Comparison of ENCODE assay signal across 24 cellular contexts in the genomic region with DNA sequence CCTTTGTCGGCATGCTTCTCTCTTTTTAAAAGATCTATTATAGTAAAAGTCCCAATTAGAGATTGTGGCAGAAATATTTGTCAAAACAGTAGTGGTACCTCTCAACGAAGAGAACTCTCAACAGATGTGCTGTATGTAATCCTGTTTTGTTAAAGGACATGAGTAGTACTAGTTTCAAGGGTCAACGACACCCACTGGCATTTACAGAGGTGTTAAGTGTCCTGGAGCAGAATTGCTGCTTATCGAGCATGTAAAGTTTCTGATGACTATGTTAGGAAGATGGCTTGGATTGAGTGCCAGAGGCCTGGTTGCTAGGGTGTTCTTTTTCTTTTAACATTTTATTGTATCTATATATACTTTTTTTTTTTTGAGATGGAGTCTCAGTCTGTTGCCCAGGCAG. TPM values are rescaled to one million over a fixed set of nuclear protein-coding genes. Genes with fewer than 3 reads are reported as not detected.
A peak's percentile ranks its signal among the peaks of the same experiment; 100 is the strongest.
DNase-seq lines count a peak whose midpoint lies in the region; ATAC-seq, FAIRE-seq and TF ChIP-seq lines count a peak whose summit lies in the region.
"Had no signal": no experiment of that assay in that cellular context is flagged by ENCODE, and none has a peak within 500 bp of the region (broad histone marks: within the 10 kb centered on the region; RNA-seq: fewer than 3 reads in every experiment).

No MANE protein-coding gene starts in this region.

- peak overlapping the region in 1 of 2 donors; percentile 46 for H3K9ac ChIP-seq in kidney (ENCODE audit: low read length in 2 of 2)
- H3K9ac ChIP-seq: BLaER1 treated with 17β-estradiol and CSF1 and Interleukin-3, amounts not matched to agents 10 nM and 100 nM had no signal

- H3K9me3 ChIP-seq in HEK293 (ENCODE audit: control insufficient read depth, insufficient read depth, low read depth, low read length) (no peaks in the 10 kb centered on the region), left ventricle myocardium inferior (replicated peaks) (no peaks in the 10 kb centered on the region), kidney (ENCODE audit: control insufficient read depth in 1 of 2, low read length in 2 of 2) (no peaks in the 10 kb centered on the region)
- H3K9me3 ChIP-seq: BE2C; BLaER1 treated with 17β-estradiol and CSF1 and Interleukin-3, amounts not matched to agents 10 nM and 100 nM; HAP-1 had no signal

- FAIRE-seq in kidney (lab: Jason Lieb, UNC): no peak
- FAIRE-seq: A204.1, D721Med, G401.6, GM12892, H54 had no signal

- POLR2A ChIA-PET in HEK293 (lab: Yijun Ruan, JAX): interaction anchor here (0.6 to 1.1 kb wide), 2 partner anchors 71 to 150 kb away, joined by 3 to 7 read pairs; a partner anchor contains a TSS
- POLR2A ChIA-PET in activated CD4-positive, alpha-beta memory T cell treated with anti-CD3 and anti-CD28 coated beads, Interleukin-2, amount 10 ng/mL, durations not matched to agents 7 days and 5 days (lab: Charles Lee): no interaction called here

- H3K4me3 ChIP-seq in HEK293 (ENCODE audit: low read depth, low read length) (no peak overlapping the region), left ventricle myocardium inferior (no peak overlapping the region), kidney (ENCODE audit: low read length in 2 of 2) (no peak overlapping the region)
- H3K4me3 ChIP-seq: BLaER1 treated with 17β-estradiol and CSF1 and Interleukin-3, amounts not matched to agents 10 nM and 100 nM; HAP-1 had no signal

- no peak overlapping the region for H3K27ac Mint-ChIP-seq in activated CD4-positive, alpha-beta memory T cell treated with anti-CD3 and anti-CD28 coated beads, Interleukin-2, amount 10 ng/mL, durations not matched to agents 7 days and 5 days
- H3K27ac Mint-ChIP-seq: CD4-positive, alpha-beta T cell had no signal

- intact Hi-C loops in left ventricle myocardium inferior (cut with micrococcal nuclease): no loop called here
- intact Hi-C loops in kidney (cut with DNase I): no loop called here

- no peak for ATAC-seq in HG03342 (IDR thresholded peaks at IDR 0.05; ENCODE audit: unreplicated experiment)

- H3K9me3 Mint-ChIP-seq in activated CD4-positive, alpha-beta memory T cell treated with anti-CD3 and anti-CD28 coated beads, Interleukin-2, amount 10 ng/mL, durations not matched to agents 7 days and 5 days: no peaks in the 10 kb centered on the region
- H3K9me3 Mint-ChIP-seq: CD4-positive, alpha-beta T cell; CD8-positive, alpha-beta memory T cell had no signal

- H3K27ac ChIP-seq in HEK293 (ENCODE audit: extremely low read depth, low read depth, low read length): no peak overlapping the region
- H3K27ac ChIP-seq in left ventricle myocardium inferior (replicated peaks): peak overlapping the region; percentile 33
- peak overlapping the region; percentile 59 to 75 for H3K27ac ChIP-seq in kidney (ENCODE audit: low read depth in 2 of 2, low read length in 2 of 2)
- H3K27ac ChIP-seq: BLaER1 treated with 17β-estradiol and CSF1 and Interleukin-3, amounts not matched to agents 10 nM and 100 nM had no signal

- CTCF ChIA-PET in HEK293 (lab: Yijun Ruan, JAX): interaction anchor here (2.6 kb wide), 1 partner anchor 147 kb away, joined by 5 read pairs; no protein-coding TSS in a partner anchor
- CTCF ChIA-PET in activated CD4-positive, alpha-beta memory T cell treated with anti-CD3 and anti-CD28 coated beads, Interleukin-2, amount 10 ng/mL, durations not matched to agents 7 days and 5 days (lab: Charles Lee): no interaction called here

- H3K4me3 Mint-ChIP-seq in activated CD4-positive, alpha-beta memory T cell treated with anti-CD3 and anti-CD28 coated beads, Interleukin-2, amount 10 ng/mL, durations not matched to agents 7 days and 5 days: no peak overlapping the region
- H3K4me3 Mint-ChIP-seq: CD14-positive monocyte; CD4-positive, alpha-beta T cell; CD8-positive, alpha-beta memory T cell had no signal

- TF ChIP-seq CTCF in HEK293 (tag by site-specific recombination; IDR thresholded peaks at IDR 0.05) (no peak), left ventricle myocardium inferior (IDR thresholded peaks at IDR 0.05; ENCODE audit: borderline replicate concordance) (no peak), kidney (IDR thresholded peaks at IDR 0.05; ENCODE audit: borderline replicate concordance, extremely low read depth, insufficient read depth) (no peak)

- H3K4me1 Mint-ChIP-seq in activated CD4-positive, alpha-beta memory T cell treated with anti-CD3 and anti-CD28 coated beads, Interleukin-2, amount 10 ng/mL, durations not matched to agents 7 days and 5 days: no peaks in the 10 kb centered on the region

- H3K4me1 ChIP-seq in HEK293 (ENCODE audit: control insufficient read depth, insufficient read depth, low read length): no peaks in the 10 kb centered on the region
- peaks cover 19% of the 10 kb centered on the region for H3K4me1 ChIP-seq in left ventricle myocardium inferior
- peaks cover 14 to 21% of the 10 kb centered on the region in 2 donors for H3K4me1 ChIP-seq in kidney (ENCODE audit: control insufficient read depth in 1 of 2, insufficient read depth in 1 of 2, low read depth in 1 of 2, low read length in 2 of 2)
- H3K4me1 ChIP-seq: BE2C had no signal

- no peaks in the 10 kb centered on the region for H3K27me3 Mint-ChIP-seq in activated CD4-positive, alpha-beta memory T cell treated with anti-CD3 and anti-CD28 coated beads, Interleukin-2, amount 10 ng/mL, durations not matched to agents 7 days and 5 days
- H3K27me3 Mint-ChIP-seq: CD4-positive, alpha-beta T cell; CD8-positive, alpha-beta memory T cell had no signal

- H3K36me3 Mint-ChIP-seq in activated CD4-positive, alpha-beta memory T cell treated with anti-CD3 and anti-CD28 coated beads, Interleukin-2, amount 10 ng/mL, durations not matched to agents 7 days and 5 days (ENCODE audit: low read depth): peaks cover 13% of the 10 kb centered on the region

- DNase-seq in DMS53 (lab: John Stamatoyannopoulos, UW) (peak; percentile 43), DMS53 treated with DMSO at 0.1 percent for 48 hours (lab: John Stamatoyannopoulos, UW; ENCODE audit: unreplicated experiment) (no peak), left ventricle myocardium inferior (no peak), kidney (no peak), NCI-H2081 (lab: John Stamatoyannopoulos, UW) (no peak)
- no peak for DNase-seq in activated CD4-positive, alpha-beta memory T cell treated with anti-CD3 and anti-CD28 coated beads, Interleukin-2, amount 10 ng/mL, durations not matched to agents 7 days and 5 days
- DNase-seq: AML-193; BE2C; CD4-positive, alpha-beta T cell; CD8-positive, alpha-beta memory T cell; DMS 273 treated with DMSO at 0.1 percent for 48 hours; DND-41; GOT3 had no signal

- no peaks in the 10 kb centered on the region for H3K27me3 ChIP-seq in left ventricle myocardium inferior (ENCODE audit: low read depth)
- H3K27me3 ChIP-seq: BE2C; BLaER1 treated with 17β-estradiol and CSF1 and Interleukin-3, amounts not matched to agents 10 nM and 100 nM had no signal

- H3K36me3 ChIP-seq in HEK293 (ENCODE audit: control insufficient read depth in 2 of 2, insufficient read depth in 1 of 2, low read length in 2 of 2) (peaks cover 5 to 35% of the 10 kb centered on the region in 2 experiments; a peak in 2 of 3 replicates), left ventricle myocardium inferior (peaks cover 42% of the 10 kb centered on the region), kidney (ENCODE audit: control insufficient read depth in 1 of 2, insufficient read depth in 2 of 2, low read length in 2 of 2) (peaks cover 7 to 20% of the 10 kb centered on the region in 2 donors)

TF ChIP-seq in HEK293, 187 proteins besides CTCF, POLR2A, EP300 and RAD21:
- peak; percentile 38; the same call in 1 of the 2 replicates for TF ChIP-seq ZNF140 (tag by site-specific recombination; IDR thresholded peaks at IDR 0.05)
- TF ChIP-seq ZNF76 (tag by site-specific recombination; IDR thresholded peaks at IDR 0.05; ENCODE audit: borderline replicate concordance, low read depth): no peak

RNA-seq across cellular contexts. Expression of a gene that starts 27.1 kb away (rescaled TPM):
- total RNA-seq in left ventricle myocardium inferior: not detected
- total RNA-seq in kidney: not detected
- 0.39 TPM for polyA plus RNA-seq in kidney (ENCODE audit: insufficient read depth, low read depth, low replicate concordance)
- total RNA-seq in activated CD4-positive, alpha-beta memory T cell treated with anti-CD3 and anti-CD28 coated beads, Interleukin-2, amount 10 ng/mL, durations not matched to agents 7 days and 5 days: not detected
- total RNA-seq: CD4-positive, alpha-beta T cell; CD8-positive, alpha-beta memory T cell had no signal
- polyA plus RNA-seq: AG04450; CD14-positive monocyte; CD8-positive, alpha-beta memory T cell had no signal

RNA-seq across cellular contexts. Expression of a gene that starts 31.8 kb away (rescaled TPM):
- total RNA-seq in left ventricle myocardium inferior (5.6 TPM), kidney (not detected)
- polyA plus RNA-seq in kidney (ENCODE audit: insufficient read depth, low read depth, low replicate concordance): 4.0 TPM
- not detected for total RNA-seq in activated CD4-positive, alpha-beta memory T cell treated with anti-CD3 and anti-CD28 coated beads, Interleukin-2, amount 10 ng/mL, durations not matched to agents 7 days and 5 days
- total RNA-seq: CD4-positive, alpha-beta T cell; CD8-positive, alpha-beta memory T cell had no signal
- polyA plus RNA-seq: AG04450; CD14-positive monocyte; CD8-positive, alpha-beta memory T cell had no signal
